In genomic region chr7:42987648-42988214, GRCh38 we compare ENCODE assay signal across 35 cellular contexts.
"Had no signal": no experiment of that assay in that cellular context is flagged by ENCODE, and none has a peak within 500 bp of the region (broad histone marks: within the 10 kb centered on the region; RNA-seq: fewer than 3 reads in every experiment).

No MANE protein-coding gene starts in this region.

- H3K27me3 Mint-ChIP-seq: brain had no signal

- H3K27me3 ChIP-seq: ascending aorta had no signal

- H3K4me3 ChIP-seq: ascending aorta had no signal

- H3K9me3 Mint-ChIP-seq: activated CD4-positive, alpha-beta memory T cell treated with anti-CD3 and anti-CD28 coated beads, Interleukin-2, amount 10 ng/mL, durations not matched to agents 7 days and 5 days; activated CD4-positive, alpha-beta T cell treated with anti-CD3 and anti-CD28 coated beads, Interleukin-2, amount 10 ng/mL, durations not matched to agents 7 days and 5 days; activated naive CD4-positive, alpha-beta T cell treated with anti-CD3 and anti-CD28 coated beads, Interleukin-2, amount 10 ng/mL, durations not matched to agents 7 days and 5 days; activated naive CD4-positive, alpha-beta T cell treated with anti-CD3 and anti-CD28 coated beads, Interleukin-2, amount 50 U/mL, for 24 hours; T-helper 2 cell treated with Interferon-gamma antibody and Interleukin-4, amounts not matched to agents 5 μg/mL and 100 μg/mL, for 36 hours had no signal

- ATAC-seq: activated CD4-positive, alpha-beta T cell treated with anti-CD3 and anti-CD28 coated beads for 36 hours; activated CD4-positive, CD25-positive, alpha-beta regulatory T cell treated with anti-CD3 and anti-CD28 coated beads, Interleukin-2, amount 50 U/mL, for 24 hours; activated CD8-positive, alpha-beta memory T cell treated with anti-CD3 and anti-CD28 coated beads, Interleukin-2, amount 10 ng/mL, durations not matched to agents 7 days and 5 days; activated CD8-positive, alpha-beta T cell treated with anti-CD3 and anti-CD28 coated beads, Interleukin-2, amount 10 ng/mL, durations not matched to agents 7 days and 5 days; activated naive CD8-positive, alpha-beta T cell treated with anti-CD3 and anti-CD28 coated beads, Interleukin-2, amount 50 U/mL, for 24 hours had no signal

- DNase-seq: activated CD4-positive, alpha-beta memory T cell treated with anti-CD3 and anti-CD28 coated beads, Interleukin-2, amount 10 ng/mL, durations not matched to agents 7 days and 5 days; activated CD4-positive, alpha-beta T cell treated with anti-CD3 and anti-CD28 coated beads for 1 hour; activated CD4-positive, alpha-beta T cell treated with anti-CD3 and anti-CD28 coated beads for 36 hours; activated CD4-positive, alpha-beta T cell treated with anti-CD3 and anti-CD28 coated beads for 48 hours; activated CD4-positive, alpha-beta T cell treated with anti-CD3 and anti-CD28 coated beads, Interleukin-2, amount 10 ng/mL, durations not matched to agents 7 days and 5 days; activated CD4-positive, alpha-beta T cell treated with anti-CD3 and anti-CD28 coated beads, Interleukin-2, amount 50 U/mL, for 48 hours; activated CD4-positive, CD25-positive, alpha-beta regulatory T cell; activated CD8-positive, alpha-beta memory T cell treated with anti-CD3 and anti-CD28 coated beads for 24 hours; activated CD8-positive, alpha-beta memory T cell treated with anti-CD3 and anti-CD28 coated beads, Interleukin-2, amount 10 ng/mL, durations not matched to agents 7 days and 5 days; activated CD8-positive, alpha-beta memory T cell treated with anti-CD3 and anti-CD28 coated beads, Interleukin-2, amount 50 U/mL, for 48 hours; activated CD8-positive, alpha-beta T cell treated with anti-CD3 and anti-CD28 coated beads, Interleukin-2, amount 10 ng/mL, durations not matched to agents 7 days and 5 days; activated effector memory CD4-positive, alpha-beta T cell treated with Interleukin-2 at 50 U/mL for 16 hours; activated gamma-delta T cell; activated naive CD4-positive, alpha-beta T cell treated with anti-CD3 and anti-CD28 coated beads, Interleukin-2, amount 10 ng/mL, durations not matched to agents 7 days and 5 days; activated naive CD4-positive, alpha-beta T cell treated with Interleukin-2 at 50 U/mL for 16 hours; activated naive CD8-positive, alpha-beta T cell treated with anti-CD3 and anti-CD28 coated beads, Interleukin-2, amount 10 ng/mL, durations not matched to agents 7 days and 5 days; activated naive CD8-positive, alpha-beta T cell treated with anti-CD3 and anti-CD28 coated beads, Interleukin-2, amount 50 U/mL, for 24 hours; activated T-cell treated with anti-CD3 and anti-CD28 coated beads, Interleukin-2, amount 50 U/mL, for 24 hours; activated T-cell treated with anti-CD3 and anti-CD28 coated beads, Interleukin-2, amount 50 U/mL, for 48 hours; amygdala; anterior cingulate cortex; central memory CD4-positive, alpha-beta T cell; T-helper 1 cell; T-helper 2 cell; T-helper 9 cell had no signal

- H3K4me1 Mint-ChIP-seq: activated CD4-positive, alpha-beta memory T cell treated with anti-CD3 and anti-CD28 coated beads, Interleukin-2, amount 10 ng/mL, durations not matched to agents 7 days and 5 days; activated CD4-positive, alpha-beta T cell treated with anti-CD3 and anti-CD28 coated beads for 36 hours; activated CD4-positive, alpha-beta T cell treated with anti-CD3 and anti-CD28 coated beads, Interleukin-2, amount 10 ng/mL, durations not matched to agents 7 days and 5 days; activated CD8-positive, alpha-beta memory T cell treated with anti-CD3 and anti-CD28 coated beads, Interleukin-2, amount 10 ng/mL, durations not matched to agents 7 days and 5 days; activated naive CD4-positive, alpha-beta T cell treated with anti-CD3 and anti-CD28 coated beads, Interleukin-2, amount 10 ng/mL, durations not matched to agents 7 days and 5 days; activated naive CD4-positive, alpha-beta T cell treated with anti-CD3 and anti-CD28 coated beads, Interleukin-2, amount 50 U/mL, for 24 hours; activated naive CD8-positive, alpha-beta T cell treated with anti-CD3 and anti-CD28 coated beads, Interleukin-2, amount 10 ng/mL, durations not matched to agents 7 days and 5 days; activated naive CD8-positive, alpha-beta T cell treated with anti-CD3 and anti-CD28 coated beads, Interleukin-2, amount 50 U/mL, for 24 hours had no signal

- H3K27ac Mint-ChIP-seq: activated CD4-positive, alpha-beta memory T cell treated with anti-CD3 and anti-CD28 coated beads, Interleukin-2, amount 10 ng/mL, durations not matched to agents 7 days and 5 days; activated CD4-positive, alpha-beta T cell treated with anti-CD3 and anti-CD28 coated beads for 36 hours; activated CD4-positive, alpha-beta T cell treated with anti-CD3 and anti-CD28 coated beads, Interleukin-2, amount 10 ng/mL, durations not matched to agents 7 days and 5 days; activated CD8-positive, alpha-beta memory T cell treated with anti-CD3 and anti-CD28 coated beads, Interleukin-2, amount 10 ng/mL, durations not matched to agents 7 days and 5 days; activated CD8-positive, alpha-beta T cell treated with anti-CD3 and anti-CD28 coated beads, Interleukin-2, amount 10 ng/mL, durations not matched to agents 7 days and 5 days; activated naive CD4-positive, alpha-beta T cell treated with anti-CD3 and anti-CD28 coated beads, Interleukin-2, amount 10 ng/mL, durations not matched to agents 7 days and 5 days; activated naive CD4-positive, alpha-beta T cell treated with anti-CD3 and anti-CD28 coated beads, Interleukin-2, amount 50 U/mL, for 24 hours; activated naive CD8-positive, alpha-beta T cell; activated naive CD8-positive, alpha-beta T cell treated with anti-CD3 and anti-CD28 coated beads, Interleukin-2, amount 10 ng/mL, durations not matched to agents 7 days and 5 days; activated naive CD8-positive, alpha-beta T cell treated with anti-CD3 and anti-CD28 coated beads, Interleukin-2, amount 50 U/mL, for 24 hours; activated T-cell treated with anti-CD3 and anti-CD28 coated beads, Interleukin-2, amount 50 U/mL, for 24 hours; activated T-helper 2 cell treated with anti-CD3 and anti-CD28 coated beads, Interferon-gamma antibody, Interleukin-2, Interleukin-4, amounts not matched to agents 10 μg/mL and 5 μg/mL and 100 μg/mL, durations not matched to agents 14 hours and 24 hours and 36 hours; brain; T-helper 1 cell treated with Interleukin-12 subunit alpha and Interleukin-12 subunit beta and Interleukin-4 antibody, amounts not matched to agents 30 μg/mL and 1 μg/mL, for 36 hours; T-helper 2 cell treated with Interferon-gamma antibody and Interleukin-4, amounts not matched to agents 5 μg/mL and 100 μg/mL, for 36 hours had no signal

- H3K36me3 Mint-ChIP-seq: activated CD8-positive, alpha-beta memory T cell treated with anti-CD3 and anti-CD28 coated beads, Interleukin-2, amount 10 ng/mL, durations not matched to agents 7 days and 5 days; activated naive CD4-positive, alpha-beta T cell treated with anti-CD3 and anti-CD28 coated beads, Interleukin-2, amount 10 ng/mL, durations not matched to agents 7 days and 5 days; activated naive CD4-positive, alpha-beta T cell treated with anti-CD3 and anti-CD28 coated beads, Interleukin-2, amount 50 U/mL, for 24 hours; activated naive CD8-positive, alpha-beta T cell; activated naive CD8-positive, alpha-beta T cell treated with anti-CD3 and anti-CD28 coated beads, Interleukin-2, amount 10 ng/mL, durations not matched to agents 7 days and 5 days; brain had no signal

- H3K4me1 ChIP-seq: ascending aorta had no signal

- H3K27ac ChIP-seq: ascending aorta, VCaP had no signal

- H3K36me3 ChIP-seq: ascending aorta had no signal

- FAIRE-seq: TTC549 had no signal

- H3K4me3 Mint-ChIP-seq: activated CD4-positive, alpha-beta memory T cell treated with anti-CD3 and anti-CD28 coated beads, Interleukin-2, amount 10 ng/mL, durations not matched to agents 7 days and 5 days; activated CD4-positive, alpha-beta T cell treated with anti-CD3 and anti-CD28 coated beads for 36 hours; activated CD4-positive, alpha-beta T cell treated with anti-CD3 and anti-CD28 coated beads, Interleukin-2, amount 10 ng/mL, durations not matched to agents 7 days and 5 days; activated CD8-positive, alpha-beta memory T cell treated with anti-CD3 and anti-CD28 coated beads, Interleukin-2, amount 10 ng/mL, durations not matched to agents 7 days and 5 days; activated CD8-positive, alpha-beta T cell treated with anti-CD3 and anti-CD28 coated beads, Interleukin-2, amount 10 ng/mL, durations not matched to agents 7 days and 5 days; activated naive CD4-positive, alpha-beta T cell treated with anti-CD3 and anti-CD28 coated beads, Interleukin-2, amount 10 ng/mL, durations not matched to agents 7 days and 5 days; activated naive CD4-positive, alpha-beta T cell treated with anti-CD3 and anti-CD28 coated beads, Interleukin-2, amount 50 U/mL, for 24 hours; activated naive CD8-positive, alpha-beta T cell; activated naive CD8-positive, alpha-beta T cell treated with anti-CD3 and anti-CD28 coated beads, Interleukin-2, amount 10 ng/mL, durations not matched to agents 7 days and 5 days; activated naive CD8-positive, alpha-beta T cell treated with anti-CD3 and anti-CD28 coated beads, Interleukin-2, amount 50 U/mL, for 24 hours; activated T-cell treated with anti-CD3 and anti-CD28 coated beads, Interleukin-2, amount 50 U/mL, for 24 hours; brain; T-helper 1 cell treated with Interleukin-12 subunit alpha and Interleukin-12 subunit beta and Interleukin-4 antibody, amounts not matched to agents 30 μg/mL and 1 μg/mL, for 36 hours; T-helper 2 cell treated with Interferon-gamma antibody and Interleukin-4, amounts not matched to agents 5 μg/mL and 100 μg/mL, for 36 hours had no signal
